1 cellular context compared by ENCODE assay signal in the genomic region with DNA sequence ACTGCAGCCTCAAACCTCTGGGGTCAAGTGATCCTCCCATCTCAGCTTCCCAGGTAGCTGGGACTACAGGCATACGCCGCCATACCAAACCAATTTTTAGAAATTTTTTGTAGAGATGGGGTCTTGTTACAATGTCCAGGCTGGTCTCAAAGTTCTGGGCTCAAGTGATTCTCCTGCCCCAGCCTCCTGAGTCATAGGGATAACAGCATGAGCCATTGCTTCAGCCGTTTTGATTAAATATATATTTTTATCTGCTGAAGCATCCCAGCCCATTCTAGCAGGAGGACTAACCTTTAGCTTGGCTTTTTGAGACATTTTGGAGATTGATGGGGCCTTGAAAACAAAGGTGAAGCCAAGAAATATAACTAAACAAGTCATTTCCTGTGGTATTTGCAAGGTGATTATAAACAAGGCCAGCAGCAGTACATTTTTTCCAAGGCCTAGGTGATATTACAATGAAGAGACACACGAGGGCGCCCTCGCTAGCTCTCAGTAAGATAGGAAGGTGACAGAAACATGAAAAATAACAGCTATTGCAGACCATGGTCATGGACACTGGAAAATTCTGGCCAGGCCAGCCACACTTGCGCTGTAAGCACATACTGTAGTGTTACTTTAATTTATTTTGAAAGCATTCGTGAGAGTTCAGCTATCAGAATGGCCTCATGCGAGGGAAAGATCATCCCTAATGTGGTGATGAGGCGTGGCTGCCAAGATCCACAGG.
TF ChIP-seq lines count a peak whose summit lies in the region.

No MANE protein-coding gene starts in this region.

TF ChIP-seq in K562, 482 proteins besides CTCF, POLR2A, EP300 and RAD21 (continued from another document):
- TF ChIP-seq, protein P1, sequence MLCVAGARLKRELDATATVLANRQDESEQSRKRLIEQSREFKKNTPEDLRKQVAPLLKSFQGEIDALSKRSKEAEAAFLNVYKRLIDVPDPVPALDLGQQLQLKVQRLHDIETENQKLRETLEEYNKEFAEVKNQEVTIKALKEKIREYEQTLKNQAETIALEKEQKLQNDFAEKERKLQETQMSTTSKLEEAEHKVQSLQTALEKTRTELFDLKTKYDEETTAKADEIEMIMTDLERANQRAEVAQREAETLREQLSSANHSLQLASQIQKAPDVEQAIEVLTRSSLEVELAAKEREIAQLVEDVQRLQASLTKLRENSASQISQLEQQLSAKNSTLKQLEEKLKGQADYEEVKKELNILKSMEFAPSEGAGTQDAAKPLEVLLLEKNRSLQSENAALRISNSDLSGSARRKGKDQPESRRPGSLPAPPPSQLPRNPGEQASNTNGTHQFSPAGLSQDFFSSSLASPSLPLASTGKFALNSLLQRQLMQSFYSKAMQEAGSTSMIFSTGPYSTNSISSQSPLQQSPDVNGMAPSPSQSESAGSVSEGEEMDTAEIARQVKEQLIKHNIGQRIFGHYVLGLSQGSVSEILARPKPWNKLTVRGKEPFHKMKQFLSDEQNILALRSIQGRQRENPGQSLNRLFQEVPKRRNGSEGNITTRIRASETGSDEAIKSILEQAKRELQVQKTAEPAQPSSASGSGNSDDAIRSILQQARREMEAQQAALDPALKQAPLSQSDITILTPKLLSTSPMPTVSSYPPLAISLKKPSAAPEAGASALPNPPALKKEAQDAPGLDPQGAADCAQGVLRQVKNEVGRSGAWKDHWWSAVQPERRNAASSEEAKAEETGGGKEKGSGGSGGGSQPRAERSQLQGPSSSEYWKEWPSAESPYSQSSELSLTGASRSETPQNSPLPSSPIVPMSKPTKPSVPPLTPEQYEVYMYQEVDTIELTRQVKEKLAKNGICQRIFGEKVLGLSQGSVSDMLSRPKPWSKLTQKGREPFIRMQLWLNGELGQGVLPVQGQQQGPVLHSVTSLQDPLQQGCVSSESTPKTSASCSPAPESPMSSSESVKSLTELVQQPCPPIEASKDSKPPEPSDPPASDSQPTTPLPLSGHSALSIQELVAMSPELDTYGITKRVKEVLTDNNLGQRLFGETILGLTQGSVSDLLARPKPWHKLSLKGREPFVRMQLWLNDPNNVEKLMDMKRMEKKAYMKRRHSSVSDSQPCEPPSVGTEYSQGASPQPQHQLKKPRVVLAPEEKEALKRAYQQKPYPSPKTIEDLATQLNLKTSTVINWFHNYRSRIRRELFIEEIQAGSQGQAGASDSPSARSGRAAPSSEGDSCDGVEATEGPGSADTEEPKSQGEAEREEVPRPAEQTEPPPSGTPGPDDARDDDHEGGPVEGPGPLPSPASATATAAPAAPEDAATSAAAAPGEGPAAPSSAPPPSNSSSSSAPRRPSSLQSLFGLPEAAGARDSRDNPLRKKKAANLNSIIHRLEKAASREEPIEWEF (CRISPR knock-in tag; IDR thresholded peaks at IDR 0.05), result no peak
- TF ChIP-seq POLR3A (IDR thresholded peaks at IDR 0.05; ENCODE audit: borderline replicate concordance, extremely low read depth, insufficient read depth, insufficient read length), result no peak
- TF ChIP-seq NR2F6 (CRISPR knock-in tag; IDR thresholded peaks at IDR 0.05), result no peak
- TF ChIP-seq ZFPM2 (CRISPR knock-in tag; IDR thresholded peaks at IDR 0.05), result no peak
- TF ChIP-seq, protein P2, sequence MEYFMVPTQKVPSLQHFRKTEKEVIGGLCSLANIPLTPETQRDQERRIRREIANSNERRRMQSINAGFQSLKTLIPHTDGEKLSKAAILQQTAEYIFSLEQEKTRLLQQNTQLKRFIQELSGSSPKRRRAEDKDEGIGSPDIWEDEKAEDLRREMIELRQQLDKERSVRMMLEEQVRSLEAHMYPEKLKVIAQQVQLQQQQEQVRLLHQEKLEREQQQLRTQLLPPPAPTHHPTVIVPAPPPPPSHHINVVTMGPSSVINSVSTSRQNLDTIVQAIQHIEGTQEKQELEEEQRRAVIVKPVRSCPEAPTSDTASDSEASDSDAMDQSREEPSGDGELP (CRISPR knock-in tag; IDR thresholded peaks at IDR 0.05; ENCODE audit: borderline replicate concordance), result no peak
- peak in 1 of 2 experiments; percentile 23; a peak in 1 of 4 replicates for TF ChIP-seq MAZ (CRISPR knock-in tag; conservative IDR thresholded peaks at IDR 0.05 in 1 of 2, IDR thresholded peaks at IDR 0.05 in 1 of 2)
- no peak for TF ChIP-seq RBM22 (IDR thresholded peaks at IDR 0.05; ENCODE audit: low read depth, low read length, poor library complexity, severe bottlenecking)
- TF ChIP-seq SMC3 (conservative IDR thresholded peaks at IDR 0.05; ENCODE audit: insufficient read depth, low read depth, low read length), result peak; percentile 32; the same call in 1 of the 2 replicates
- no peak for TF ChIP-seq ZNF232 (CRISPR knock-in tag; IDR thresholded peaks at IDR 0.05)
- TF ChIP-seq DIDO1 (tag; IDR thresholded peaks at IDR 0.05; ENCODE audit: low read depth), result no peak
- TF ChIP-seq ZNF224 (CRISPR knock-in tag; IDR thresholded peaks at IDR 0.05), result no peak
- no peak for TF ChIP-seq HNRNPLL (IDR thresholded peaks at IDR 0.05; ENCODE audit: low read depth, low read length, poor library complexity, severe bottlenecking)
- no peak for TF ChIP-seq BCOR (IDR thresholded peaks at IDR 0.05)
- TF ChIP-seq PBX2 (CRISPR knock-in tag; IDR thresholded peaks at IDR 0.05; ENCODE audit: low read depth), result no peak
- 0 out of 2 replicates have a peak, but pooled peaks have one; percentile 30 for TF ChIP-seq PBX2 (tag; conservative IDR thresholded peaks at IDR 0.05; ENCODE audit: low read depth)
- TF ChIP-seq NFRKB (IDR thresholded peaks at IDR 0.05; ENCODE audit: low read depth), result no peak
- TF ChIP-seq, protein P3, sequence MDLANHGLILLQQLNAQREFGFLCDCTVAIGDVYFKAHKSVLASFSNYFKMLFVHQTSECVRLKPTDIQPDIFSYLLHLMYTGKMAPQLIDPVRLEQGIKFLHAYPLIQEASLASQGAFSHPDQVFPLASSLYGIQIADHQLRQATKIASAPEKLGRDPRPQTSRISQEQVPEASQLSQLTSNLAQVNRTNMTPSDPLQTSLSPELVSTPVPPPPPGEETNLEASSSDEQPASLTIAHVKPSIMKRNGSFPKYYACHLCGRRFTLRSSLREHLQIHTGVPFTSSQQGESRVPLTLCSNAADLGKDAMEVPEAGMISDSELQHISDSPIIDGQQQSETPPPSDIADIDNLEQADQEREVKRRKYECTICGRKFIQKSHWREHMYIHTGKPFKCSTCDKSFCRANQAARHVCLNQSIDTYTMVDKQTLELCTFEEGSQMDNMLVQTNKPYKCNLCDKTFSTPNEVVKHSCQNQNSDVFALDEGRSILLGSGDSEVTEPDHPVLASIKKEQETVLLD (IDR thresholded peaks at IDR 0.05), result no peak
- no peak for TF ChIP-seq YBX1 (IDR thresholded peaks at IDR 0.05)
- no peak for TF ChIP-seq GTF3C2 (IDR thresholded peaks at IDR 0.05; ENCODE audit: borderline replicate concordance, extremely low read depth, insufficient read length)
- no peak for TF ChIP-seq SP1 (CRISPR knock-in tag; IDR thresholded peaks at IDR 0.05)
- TF ChIP-seq RAD51 (IDR thresholded peaks at IDR 0.05; ENCODE audit: borderline replicate concordance, low read depth), result no peak
- no peak for TF ChIP-seq ZNF507 (tag; conservative IDR thresholded peaks at IDR 0.05)
- no peak for TF ChIP-seq PTTG1 (tag; IDR thresholded peaks at IDR 0.05; ENCODE audit: low read depth)
- TF ChIP-seq ZNF76 (CRISPR knock-in tag; IDR thresholded peaks at IDR 0.05; ENCODE audit: borderline replicate concordance), result no peak
- TF ChIP-seq NCOA4 (IDR thresholded peaks at IDR 0.05; ENCODE audit: partially characterized antibody), result no peak
- no peak for TF ChIP-seq ZNF282 (CRISPR knock-in tag; IDR thresholded peaks at IDR 0.05)
- peak; percentile 46 for TF ChIP-seq MEIS2 (IDR thresholded peaks at IDR 0.05; ENCODE audit: partially characterized antibody)
- TF ChIP-seq, protein P4, sequence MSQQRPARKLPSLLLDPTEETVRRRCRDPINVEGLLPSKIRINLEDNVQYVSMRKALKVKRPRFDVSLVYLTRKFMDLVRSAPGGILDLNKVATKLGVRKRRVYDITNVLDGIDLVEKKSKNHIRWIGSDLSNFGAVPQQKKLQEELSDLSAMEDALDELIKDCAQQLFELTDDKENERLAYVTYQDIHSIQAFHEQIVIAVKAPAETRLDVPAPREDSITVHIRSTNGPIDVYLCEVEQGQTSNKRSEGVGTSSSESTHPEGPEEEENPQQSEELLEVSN (IDR thresholded peaks at IDR 0.05; ENCODE audit: borderline replicate concordance in 1 of 2, extremely low read depth in 1 of 2, insufficient read depth in 1 of 2, insufficient read length in 1 of 2, low read depth in 1 of 2, low read length in 1 of 2, poor library complexity in 1 of 2, severe bottlenecking in 1 of 2), result no peak
- TF ChIP-seq ZNF717 (CRISPR knock-in tag; IDR thresholded peaks at IDR 0.05), result no peak
- no peak for TF ChIP-seq GATAD2B (IDR thresholded peaks at IDR 0.05; ENCODE audit: borderline replicate concordance)
- peak; percentile 48 to 62 for TF ChIP-seq FOXK2 (conservative IDR thresholded peaks at IDR 0.05 in 1 of 2, IDR thresholded peaks at IDR 0.05 in 1 of 2; ENCODE audit: low read depth in 2 of 2)
- TF ChIP-seq MYBL2 (IDR thresholded peaks at IDR 0.05; ENCODE audit: low read depth), result no peak
- TF ChIP-seq MYBL2 (CRISPR knock-in tag; IDR thresholded peaks at IDR 0.05; ENCODE audit: borderline replicate concordance), result no peak
- no peak for TF ChIP-seq SRSF1 (IDR thresholded peaks at IDR 0.05; ENCODE audit: low read depth, low read length)
- TF ChIP-seq KDM4B (IDR thresholded peaks at IDR 0.05; ENCODE audit: borderline replicate concordance in 2 of 2, low read depth in 1 of 2), result no peak
- TF ChIP-seq SREBF1 (IDR thresholded peaks at IDR 0.05; ENCODE audit: borderline replicate concordance, low read depth, low read length), result no peak
- TF ChIP-seq MECOM (CRISPR knock-in tag; IDR thresholded peaks at IDR 0.05), result no peak
- TF ChIP-seq RBM15 (IDR thresholded peaks at IDR 0.05; ENCODE audit: insufficient read depth, low read length), result no peak
- TF ChIP-seq, protein P5, sequence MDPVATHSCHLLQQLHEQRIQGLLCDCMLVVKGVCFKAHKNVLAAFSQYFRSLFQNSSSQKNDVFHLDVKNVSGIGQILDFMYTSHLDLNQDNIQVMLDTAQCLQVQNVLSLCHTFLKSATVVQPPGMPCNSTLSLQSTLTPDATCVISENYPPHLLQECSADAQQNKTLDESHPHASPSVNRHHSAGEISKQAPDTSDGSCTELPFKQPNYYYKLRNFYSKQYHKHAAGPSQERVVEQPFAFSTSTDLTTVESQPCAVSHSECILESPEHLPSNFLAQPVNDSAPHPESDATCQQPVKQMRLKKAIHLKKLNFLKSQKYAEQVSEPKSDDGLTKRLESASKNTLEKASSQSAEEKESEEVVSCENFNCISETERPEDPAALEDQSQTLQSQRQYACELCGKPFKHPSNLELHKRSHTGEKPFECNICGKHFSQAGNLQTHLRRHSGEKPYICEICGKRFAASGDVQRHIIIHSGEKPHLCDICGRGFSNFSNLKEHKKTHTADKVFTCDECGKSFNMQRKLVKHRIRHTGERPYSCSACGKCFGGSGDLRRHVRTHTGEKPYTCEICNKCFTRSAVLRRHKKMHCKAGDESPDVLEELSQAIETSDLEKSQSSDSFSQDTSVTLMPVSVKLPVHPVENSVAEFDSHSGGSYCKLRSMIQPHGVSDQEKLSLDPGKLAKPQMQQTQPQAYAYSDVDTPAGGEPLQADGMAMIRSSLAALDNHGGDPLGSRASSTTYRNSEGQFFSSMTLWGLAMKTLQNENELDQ (CRISPR knock-in tag; IDR thresholded peaks at IDR 0.05; ENCODE audit: borderline replicate concordance), result no peak
- TF ChIP-seq, protein P6, sequence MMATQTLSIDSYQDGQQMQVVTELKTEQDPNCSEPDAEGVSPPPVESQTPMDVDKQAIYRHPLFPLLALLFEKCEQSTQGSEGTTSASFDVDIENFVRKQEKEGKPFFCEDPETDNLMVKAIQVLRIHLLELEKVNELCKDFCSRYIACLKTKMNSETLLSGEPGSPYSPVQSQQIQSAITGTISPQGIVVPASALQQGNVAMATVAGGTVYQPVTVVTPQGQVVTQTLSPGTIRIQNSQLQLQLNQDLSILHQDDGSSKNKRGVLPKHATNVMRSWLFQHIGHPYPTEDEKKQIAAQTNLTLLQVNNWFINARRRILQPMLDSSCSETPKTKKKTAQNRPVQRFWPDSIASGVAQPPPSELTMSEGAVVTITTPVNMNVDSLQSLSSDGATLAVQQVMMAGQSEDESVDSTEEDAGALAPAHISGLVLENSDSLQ (IDR thresholded peaks at IDR 0.05), result 0 out of 2 replicates have a peak, but pooled peaks have one; percentile 6
- no peak for TF ChIP-seq ZKSCAN3 (CRISPR knock-in tag; IDR thresholded peaks at IDR 0.05)
- no peak for TF ChIP-seq IFI16 (CRISPR knock-in tag; IDR thresholded peaks at IDR 0.05)
